In the genomic region with DNA sequence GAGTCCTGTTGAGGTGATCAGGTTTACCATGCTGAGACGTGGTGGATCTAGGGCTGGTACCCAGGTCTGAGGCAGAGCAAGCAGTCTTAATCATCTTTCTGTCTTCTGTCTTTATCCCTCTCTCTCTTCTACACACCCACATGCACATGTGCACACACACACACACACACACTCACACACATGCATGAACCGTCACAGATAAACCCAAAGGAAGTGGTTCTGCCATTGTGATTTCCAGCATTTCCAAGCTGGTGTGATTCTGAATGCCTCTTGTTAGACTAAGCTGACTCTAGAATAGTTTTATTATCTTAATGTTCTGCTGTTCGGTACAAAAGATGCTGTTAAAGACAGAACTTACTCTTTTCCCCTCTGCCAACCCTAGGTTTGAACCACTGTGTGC, we compare ENCODE assay signal across 19 cellular contexts.
"Had no signal": no experiment of that assay in that cellular context is flagged by ENCODE, and none has a peak within 500 bp of the region (broad histone marks: within the 10 kb centered on the region; RNA-seq: fewer than 3 reads in every experiment).

No MANE protein-coding gene starts in this region.

- H3K36me3 ChIP-seq: ascending aorta, MG63 had no signal

- DNase-seq: activated CD4-positive, alpha-beta memory T cell treated with anti-CD3 and anti-CD28 coated beads for 36 hours; activated CD4-positive, alpha-beta T cell treated with anti-CD3 and anti-CD28 coated beads for 48 hours; activated CD8-positive, alpha-beta memory T cell treated with anti-CD3 and anti-CD28 coated beads for 24 hours; activated effector memory CD4-positive, alpha-beta T cell treated with anti-CD3 and anti-CD28 coated beads, Interleukin-2, amount 50 U/mL, for 16 hours; activated naive CD4-positive, alpha-beta T cell treated with Interleukin-2 at 50 U/mL for 16 hours; activated naive CD8-positive, alpha-beta T cell treated with anti-CD3 and anti-CD28 coated beads, Interleukin-2, amount 50 U/mL, for 24 hours; activated T-cell treated with anti-CD3 and anti-CD28 coated beads, Interleukin-2, amount 50 U/mL, for 4 hours; amniotic stem cell; MG63; NCI-H1105; NCI-H1436 treated with DMSO at 0.1 percent for 48 hours; NCI-H187; NCI-H2081; NCI-H524; PC-3; SHP77 treated with DMSO at 0.1 percent for 48 hours had no signal

- H3K27ac ChIP-seq: ascending aorta had no signal

- H3K4me1 ChIP-seq: ascending aorta had no signal

- ATAC-seq: activated CD4-positive, CD25-positive, alpha-beta regulatory T cell treated with anti-CD3 and anti-CD28 coated beads, Interleukin-2, amount 50 U/mL, for 24 hours; activated naive CD4-positive, alpha-beta T cell treated with anti-CD3 and anti-CD28 coated beads, Interleukin-2, amount 50 U/mL, for 72 hours; activated naive CD8-positive, alpha-beta T cell treated with anti-CD3 and anti-CD28 coated beads, Interleukin-2, amount 50 U/mL, for 24 hours; activated T-cell treated with anti-CD3 and anti-CD28 coated beads, Interleukin-2, amount 50 U/mL, for 4 hours; PC-3 had no signal

- H3K4me3 ChIP-seq: ascending aorta, MG63 had no signal

- H3K9me3 ChIP-seq: ascending aorta, MG63 had no signal

- H3K27me3 ChIP-seq: ascending aorta, MG63 had no signal
